13 cellular contexts compared by ENCODE assay signal in genomic region chr10:132410779-132411532, GRCh38. TPM values are rescaled to one million over a fixed set of nuclear protein-coding genes. Genes with fewer than 3 reads are reported as not detected.
A peak's percentile ranks its signal among the peaks of the same experiment; 100 is the strongest.
DNase-seq lines count a peak whose midpoint lies in the region; ATAC-seq and TF ChIP-seq lines count a peak whose summit lies in the region.
"Had no signal": no experiment of that assay in that cellular context is flagged by ENCODE, and none has a peak within 500 bp of the region (broad histone marks: within the 10 kb centered on the region; RNA-seq: fewer than 3 reads in every experiment).

No MANE protein-coding gene starts in this region.

- peaks cover 87% of the 10 kb centered on the region for H3K4me1 Mint-ChIP-seq in dendritic cell treated with granulocyte-macrophage colony-stimulating factor and Interleukin-4, amounts not matched to agents 40 ng/mL and 50 ng/mL, for 4 days (ENCODE audit: low read depth)

- H3K9ac ChIP-seq in mucosa of rectum (ENCODE audit: low read depth in 1 of 2, low read length in 2 of 2), result peak overlapping the region; percentile 60 to 92

- H3K36me3 Mint-ChIP-seq in dendritic cell treated with granulocyte-macrophage colony-stimulating factor and Interleukin-4, amounts not matched to agents 40 ng/mL and 50 ng/mL, for 4 days (ENCODE audit: low read depth), result peaks cover 82% of the 10 kb centered on the region

- no peak for TF ChIP-seq CTCF in Panc1 (IDR thresholded peaks at IDR 0.05)
- no peak for TF ChIP-seq CTCF in suprapubic skin (IDR thresholded peaks at IDR 0.05)

- peak overlapping the region; percentile 79 for H3K27ac Mint-ChIP-seq in dendritic cell treated with granulocyte-macrophage colony-stimulating factor and Interleukin-4, amounts not matched to agents 40 ng/mL and 50 ng/mL, for 4 days

- POLR2A ChIA-PET in Panc1 (lab: Charles Lee), result no interaction called here

- 0 out of 4 replicates have a peak overlapping the region, but pooled peaks of 1 of the 2 experiments have one; percentile 10 for H3K4me3 ChIP-seq in Panc1 (ENCODE audit: low read depth in 2 of 2, low read length in 2 of 2)
- H3K4me3 ChIP-seq in mucosa of rectum (ENCODE audit: low read length in 2 of 2), result no peak overlapping the region
- no peak overlapping the region for H3K4me3 ChIP-seq in suprapubic skin

- CTCF ChIA-PET in Panc1 (lab: Charles Lee), result interaction anchor here (1.0 kb wide), 1 partner anchor 41 kb away, joined by 3 read pairs; no protein-coding TSS in a partner anchor

- DNase-seq in Panc1 (ENCODE audit: low read depth, low spot score) (no peak), suprapubic skin (ENCODE audit: low spot score in 2 of 2) (no peak), occipital lobe (lab: John Stamatoyannopoulos, UW) (no peak)
- DNase-seq: activated CD4-positive, alpha-beta T cell treated with anti-CD3 and anti-CD28 coated beads for 48 hours; CD4-positive, alpha-beta memory T cell; NCI-H2081; NK-92 treated with Interleukin-12 subunit alpha and Interleukin-12 subunit beta, amount 100 ng/mL, for 24 hours had no signal

- H3K27me3 Mint-ChIP-seq in dendritic cell treated with granulocyte-macrophage colony-stimulating factor and Interleukin-4, amounts not matched to agents 40 ng/mL and 50 ng/mL, for 4 days, result no peaks in the 10 kb centered on the region
- H3K27me3 Mint-ChIP-seq: activated T-helper 17 cell treated with anti-CD3 and anti-CD28 coated beads, Interleukin-2, amount 50 U/mL, for 72 hours; CD4-positive, alpha-beta memory T cell had no signal

- intact Hi-C loops in Panc1 (cut with micrococcal nuclease; ENCODE audit: unreplicated experiment), result no loop called here
- intact Hi-C loops in dendritic cell treated with granulocyte-macrophage colony-stimulating factor and Interleukin-4, amounts not matched to agents 40 ng/mL and 50 ng/mL, for 4 days (cut with micrococcal nuclease), result no loop called here

- BruUV-seq in Panc1 (replicated peaks; lab: Mats Ljungman, UMichigan), result no TSS peak

- H3K27me3 ChIP-seq in Panc1 (ENCODE audit: control insufficient read depth, insufficient read depth, low read length) (no peaks in the 10 kb centered on the region), mucosa of rectum (ENCODE audit: control insufficient read depth in 2 of 2, insufficient read depth in 2 of 2, low read length in 2 of 2) (no peaks in the 10 kb centered on the region), suprapubic skin (no peaks in the 10 kb centered on the region)

- WGBS in suprapubic skin, result no CpG with 5 or more reads among the region's 28 CpGs

- H3K9me3 ChIP-seq in Panc1 (ENCODE audit: control insufficient read depth, insufficient read depth, low read depth, low read length) (no peaks in the 10 kb centered on the region), mucosa of rectum (ENCODE audit: control insufficient read depth in 2 of 2, low read length in 2 of 2) (no peaks in the 10 kb centered on the region), suprapubic skin (no peaks in the 10 kb centered on the region)

- H3K36me3 ChIP-seq in Panc1 (ENCODE audit: control insufficient read depth, insufficient read depth, low read length) (no peaks in the 10 kb centered on the region), mucosa of rectum (ENCODE audit: control insufficient read depth in 2 of 2, insufficient read depth in 2 of 2, low read length in 2 of 2) (peaks cover 17 to 21% of the 10 kb centered on the region in 2 donors), suprapubic skin (peaks cover 11% of the 10 kb centered on the region)

- H3K9me3 Mint-ChIP-seq in dendritic cell treated with granulocyte-macrophage colony-stimulating factor and Interleukin-4, amounts not matched to agents 40 ng/mL and 50 ng/mL, for 4 days, result no peaks in the 10 kb centered on the region
- H3K9me3 Mint-ChIP-seq: activated T-helper 17 cell treated with anti-CD3 and anti-CD28 coated beads, Interleukin-2, amount 50 U/mL, for 72 hours; CD4-positive, alpha-beta memory T cell had no signal

- H3K27ac ChIP-seq in Panc1 (ENCODE audit: low read length) (peak overlapping the region; percentile 86), mucosa of rectum (ENCODE audit: low read depth in 2 of 2, low read length in 2 of 2) (peak overlapping the region; percentile 89 to 97), suprapubic skin (peak overlapping the region; percentile 86)

- H3K4me1 ChIP-seq in Panc1 (ENCODE audit: control insufficient read depth, insufficient read depth, low read length) (peaks cover 78% of the 10 kb centered on the region), mucosa of rectum (ENCODE audit: control insufficient read depth in 2 of 2, insufficient read depth in 2 of 2, low read length in 2 of 2) (peaks cover 69 to 73% of the 10 kb centered on the region in 2 donors), suprapubic skin (peaks cover 84% of the 10 kb centered on the region)

- no peak for TF ChIP-seq POLR2A in suprapubic skin (IDR thresholded peaks at IDR 0.05)

- in situ Hi-C loops in Panc1 (cut with HindIII; ENCODE audit: low pct_unique_long_range_greater_than_20kb, low sequenced_read_pairs), result no loop called here

- no peak for TF ChIP-seq EP300 in suprapubic skin (IDR thresholded peaks at IDR 0.05)

- no peak overlapping the region for H3K4me3 Mint-ChIP-seq in dendritic cell treated with granulocyte-macrophage colony-stimulating factor and Interleukin-4, amounts not matched to agents 40 ng/mL and 50 ng/mL, for 4 days
- H3K4me3 Mint-ChIP-seq: activated T-helper 17 cell treated with anti-CD3 and anti-CD28 coated beads, Interleukin-2, amount 50 U/mL, for 72 hours; CD4-positive, alpha-beta memory T cell had no signal

- ATAC-seq in Panc1, result peak; percentile 2
- ATAC-seq in GM18907 (IDR thresholded peaks at IDR 0.05; ENCODE audit: unreplicated experiment), result no peak
- no peak for ATAC-seq in HG02870 (IDR thresholded peaks at IDR 0.05; ENCODE audit: unreplicated experiment)
- ATAC-seq in HG03521 (IDR thresholded peaks at IDR 0.05; ENCODE audit: unreplicated experiment), result no peak
- ATAC-seq: activated T-helper 17 cell treated with anti-CD3 and anti-CD28 coated beads, Interleukin-2, amount 50 U/mL, for 72 hours had no signal

RNA-seq across cellular contexts. Expression of gene PWWP2B, which starts 14.0 kb away (rescaled TPM):
- total RNA-seq in Panc1 (2021; ENCODE audit: unreplicated experiment), result 51.6 TPM
- polyA plus RNA-seq in Panc1 (2012; ENCODE audit: insufficient read length), result 56.2 TPM
- 10 to 100 TPM; 15.2 to 19.4 (median 18.3) TPM for total RNA-seq in suprapubic skin
- 5.6 TPM for total RNA-seq in occipital lobe
